ENCODE assay signal across 19 cellular contexts in the genomic region with DNA sequence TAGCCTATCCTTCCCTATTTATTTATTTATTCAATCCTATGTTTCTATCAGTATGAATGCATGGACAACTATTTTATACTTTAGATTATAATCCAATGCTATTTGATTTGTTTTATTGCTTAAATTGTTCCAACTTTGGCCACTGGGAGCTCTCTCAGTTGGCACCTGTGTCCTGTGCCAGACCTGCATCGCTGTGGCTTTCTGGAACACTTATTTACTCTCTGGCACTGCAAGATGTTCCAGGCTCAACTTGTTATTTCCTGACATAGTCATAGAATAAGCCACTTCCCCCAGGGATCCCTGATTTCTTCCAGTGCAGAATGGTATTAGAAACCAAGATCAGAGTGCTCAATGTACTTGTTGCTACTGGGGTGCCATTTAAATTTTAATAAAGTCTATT. TPM values are rescaled to one million over a fixed set of nuclear protein-coding genes. Genes with fewer than 3 reads are reported as not detected.
A peak's percentile ranks its signal among the peaks of the same experiment; 100 is the strongest.
DNase-seq lines count a peak whose midpoint lies in the region; ATAC-seq and TF ChIP-seq lines count a peak whose summit lies in the region.
"Had no signal": no experiment of that assay in that cellular context is flagged by ENCODE, and none has a peak within 500 bp of the region (broad histone marks: within the 10 kb centered on the region; RNA-seq: fewer than 3 reads in every experiment).

No MANE protein-coding gene starts in this region.

- H3F3A ChIP-seq in PC-3 (ENCODE audit: low read length, unreplicated experiment), result no peaks in the 10 kb centered on the region

- no peak overlapping the region for H3K4ac ChIP-seq in H9 (ENCODE audit: low read depth, low read length)

- no peak for TF ChIP-seq POLR2A in esophagus muscularis mucosa (IDR thresholded peaks at IDR 0.05; ENCODE audit: low read depth)

- no peak overlapping the region for H2BK5ac ChIP-seq in H9 (ENCODE audit: insufficient read length, low read length)

- no peaks in the 10 kb centered on the region for H3K23me2 ChIP-seq in H9 (ENCODE audit: insufficient read length, low read depth, low read length, poor library complexity, severe bottlenecking)

- H4K8ac ChIP-seq in H9 (replicated peaks; ENCODE audit: insufficient read length, low read depth, low read length), result no peak overlapping the region

- no peaks in the 10 kb centered on the region for H3K36me3 ChIP-seq in DND-41 (ENCODE audit: insufficient read depth, low read length)
- H3K36me3 ChIP-seq in PC-3 (ENCODE audit: low read depth, low read length), result no peaks in the 10 kb centered on the region
- no peaks in the 10 kb centered on the region for H3K36me3 ChIP-seq in esophagus muscularis mucosa

- H3K9ac ChIP-seq in DND-41 (ENCODE audit: low read depth, low read length) (no peak overlapping the region), H9 (ENCODE audit: extremely low read depth, insufficient read length, low read length) (no peak overlapping the region), PC-3 (ENCODE audit: low read length) (no peak overlapping the region)

- no peak overlapping the region for H3K56ac ChIP-seq in H9 (ENCODE audit: insufficient read length, low read depth, low read length)

- no peak overlapping the region for H2BK15ac ChIP-seq in H9 (ENCODE audit: low read depth, low read length)

- H3K79me2 ChIP-seq in DND-41 (ENCODE audit: insufficient read depth, low read length) (no peaks in the 10 kb centered on the region), H9 (ENCODE audit: insufficient read depth, low read length) (no peaks in the 10 kb centered on the region), PC-3 (ENCODE audit: low read length) (no peaks in the 10 kb centered on the region)

- H3K79me1 ChIP-seq in H9 (ENCODE audit: insufficient read depth, low read depth, low read length, poor library complexity, severe bottlenecking), result no peaks in the 10 kb centered on the region

- H2AK5ac ChIP-seq in H9 (ENCODE audit: insufficient read length, low read length), result no peak overlapping the region

- H3K27me3 Mint-ChIP-seq in H9 (ENCODE audit: low read depth), result no peaks in the 10 kb centered on the region; the same call in 1 of the 2 replicates
- H3K27me3 Mint-ChIP-seq: IgD-negative memory B cell had no signal

- no peak overlapping the region for H2BK120ac ChIP-seq in H9 (ENCODE audit: low read depth, low read length, poor library complexity, severe bottlenecking)

- H4K5ac ChIP-seq in H9 (ENCODE audit: insufficient read length, low read depth, low read length), result no peak overlapping the region

- POLR2A ChIA-PET in PC-3 (lab: Charles Lee; ENCODE audit: unreplicated experiment), result no interaction called here

- TF ChIP-seq CTCF in DND-41 (IDR thresholded peaks at IDR 0.05; ENCODE audit: borderline replicate concordance, extremely low read depth, low read length, poor library complexity, severe bottlenecking), result peak; percentile 10
- peak; percentile 32; the same call in 1 of the 3 replicates for TF ChIP-seq CTCF in H9 (conservative IDR thresholded peaks at IDR 0.05)
- TF ChIP-seq CTCF in PC-3 (conservative IDR thresholded peaks at IDR 0.05; ENCODE audit: low read depth, low read length), result peak; percentile 38
- no peak for TF ChIP-seq CTCF in esophagus muscularis mucosa (IDR thresholded peaks at IDR 0.05)

- H3K4me1 ChIP-seq in DND-41 (ENCODE audit: insufficient read depth, low read length) (no peaks in the 10 kb centered on the region), H9 (ENCODE audit: insufficient read depth, low read length) (no peaks in the 10 kb centered on the region), PC-3 (ENCODE audit: insufficient read depth, low read length) (no peaks in the 10 kb centered on the region), esophagus muscularis mucosa (no peaks in the 10 kb centered on the region)

- no peak overlapping the region for H3K18ac ChIP-seq in H9 (ENCODE audit: insufficient read length, low read depth, low read length)

- H3K14ac ChIP-seq in H9 (ENCODE audit: insufficient read depth, low read length), result no peak overlapping the region

- H3K4me3 Mint-ChIP-seq in H9, result no peak overlapping the region
- H3K4me3 Mint-ChIP-seq: CD14-positive monocyte, IgD-negative memory B cell, T-helper 17 cell had no signal

- intact Hi-C loops in PC-3 (cut with micrococcal nuclease) (no loop called here), esophagus muscularis mucosa (cut with DNase I) (no loop called here)

- no peak for TF ChIP-seq EP300 in esophagus muscularis mucosa (IDR thresholded peaks at IDR 0.05)

- no peak overlapping the region for H3K23ac ChIP-seq in H9 (ENCODE audit: insufficient read length, low read depth, low read length)

- no peak overlapping the region for H3K27ac Mint-ChIP-seq in H9
- H3K27ac Mint-ChIP-seq: CD14-positive monocyte, IgD-negative memory B cell, T-helper 17 cell had no signal

- H3K36me3 Mint-ChIP-seq in H9 (ENCODE audit: insufficient read depth in 1 of 3, low read depth in 3 of 3), result no peaks in the 10 kb centered on the region
- H3K36me3 Mint-ChIP-seq: CD14-positive monocyte had no signal

- 0 out of 4 replicates have a peak, but pooled peaks cover 0 to 3% of the 10 kb centered on the region in 2 experiments for H3K4me1 Mint-ChIP-seq in H9
- H3K4me1 Mint-ChIP-seq: CD14-positive monocyte, IgD-negative memory B cell, T-helper 17 cell had no signal

- H2BK12ac ChIP-seq in H9 (ENCODE audit: insufficient read length, low read depth, low read length), result no peak overlapping the region

- H3K9me3 Mint-ChIP-seq in H9, result no peaks in the 10 kb centered on the region

- H3K27ac ChIP-seq in DND-41 (ENCODE audit: low read length) (no peak overlapping the region), H9 (ENCODE audit: insufficient read length, low read depth, low read length) (no peak overlapping the region), PC-3 (ENCODE audit: low read length) (no peak overlapping the region), esophagus muscularis mucosa (replicated peaks in 1 of 4) (no peak overlapping the region)

- H4K91ac ChIP-seq in H9 (ENCODE audit: insufficient read length, low read depth, low read length), result no peak overlapping the region

- no peak overlapping the region for H2BK20ac ChIP-seq in H9 (ENCODE audit: low read depth, low read length, poor library complexity, severe bottlenecking)

- no peak overlapping the region for H3K4me2 ChIP-seq in DND-41 (ENCODE audit: insufficient read depth, low read length)
- H3K4me2 ChIP-seq in H9 (ENCODE audit: insufficient read depth, insufficient read length, low read length), result no peak overlapping the region
- no peak overlapping the region for H3K4me2 ChIP-seq in PC-3 (ENCODE audit: low read length)

- H2AFZ ChIP-seq in DND-41 (ENCODE audit: low read depth, low read length) (no peak overlapping the region), H9 (ENCODE audit: low read length) (no peak overlapping the region), PC-3 (ENCODE audit: low read length) (no peak overlapping the region)

- CTCF ChIA-PET in PC-3 (lab: Charles Lee), result interaction anchor here (0.6 to 0.7 kb wide), 2 partner anchors 36 to 96 kb away, joined by 3 read pairs; no protein-coding TSS in a partner anchor

- H3K9me3 ChIP-seq in DND-41 (ENCODE audit: insufficient read depth, low read length, severe bottlenecking) (no peaks in the 10 kb centered on the region), H9 (ENCODE audit: control insufficient read depth, low read depth, low read length) (no peaks in the 10 kb centered on the region), PC-3 (ENCODE audit: low read length) (no peaks in the 10 kb centered on the region), esophagus muscularis mucosa (no peaks in the 10 kb centered on the region)

- H3K27me3 ChIP-seq in DND-41 (ENCODE audit: insufficient read depth, low read length, poor library complexity) (no peaks in the 10 kb centered on the region), H9 (ENCODE audit: insufficient read depth, low read length) (no peaks in the 10 kb centered on the region), PC-3 (ENCODE audit: low read length) (peaks cover 57% of the 10 kb centered on the region), esophagus muscularis mucosa (no peaks in the 10 kb centered on the region)

- no CpG with 5 or more reads among the region's 1 CpG for WGBS in H9 (ENCODE audit: extremely low coverage, insufficient read length, low lambda C conversion rate)
- WGBS in esophagus muscularis mucosa, result 85% methylated on average over 1 of the region's 1 CpG

- no peaks in the 10 kb centered on the region for H3K9me2 ChIP-seq in PC-3 (replicated peaks; ENCODE audit: low read length)

- H3T11ph ChIP-seq in H9 (ENCODE audit: low read length), result no peak overlapping the region

- H3K4me3 ChIP-seq in DND-41 (ENCODE audit: low read depth in 1 of 2, low read length in 2 of 2) (no peak overlapping the region), PC-3 (ENCODE audit: low read length) (no peak overlapping the region), esophagus muscularis mucosa (no peak overlapping the region)

- ATAC-seq in DND-41 (ENCODE audit: insufficient read depth, low read depth) (0 out of 3 replicates have a peak, but pooled peaks have one; percentile 35), PC-3 (peak; percentile 56; the same call in 1 of the 2 replicates), HG03460 (IDR thresholded peaks at IDR 0.05; ENCODE audit: unreplicated experiment) (no peak)
- ATAC-seq: SK-N-SH treated with all-trans-retinoic acid at 6 μM for 48 hours, T-helper 17 cell had no signal

- DNase-seq in DND-41, result no peak
- DNase-seq in H9, result no peak
- peak; percentile 10 for DNase-seq in PC-3
- peak; percentile 55 for DNase-seq in esophagus muscularis mucosa (ENCODE audit: extremely low spot score)
- DNase-seq in NCI-H446 treated with DMSO at 0.1 percent for 48 hours (lab: John Stamatoyannopoulos, UW), result no peak
- no peak for DNase-seq in hypothalamus (lab: John Stamatoyannopoulos, UW)
- DNase-seq: COR-L47, GDM1, Kasumi-1, NCI-H187, NCI-H2171 treated with DMSO at 0.1 percent for 48 hours, NCI-H510A, NCI-H82, SHP77 treated with DMSO at 0.1 percent for 48 hours, T-helper 17 cell had no signal

- H4K20me1 ChIP-seq in DND-41 (ENCODE audit: insufficient read depth, low read length) (no peaks in the 10 kb centered on the region), H9 (ENCODE audit: control insufficient read depth, insufficient read depth, insufficient read length) (no peaks in the 10 kb centered on the region), PC-3 (ENCODE audit: low read length) (no peaks in the 10 kb centered on the region)

- BruUV-seq in PC-3 (replicated peaks; lab: Mats Ljungman, UMichigan), result no TSS peak

RNA-seq across cellular contexts. Expression of a gene that starts 5.8 kb away (rescaled TPM):
- not detected in 2 replicates for total RNA-seq in H9 (2021)
- not detected in 2 replicates for total RNA-seq in PC-3 (2014; rRNA removed)
- total RNA-seq in esophagus muscularis mucosa, result under 1 TPM in 1 of 4 donors, not detected in 3; 0.17 TPM
- total RNA-seq: T-helper 17 cell had no signal

Comparison
In these comparisons a context has a peak if more than half of its experiments do, and no peak if none do; other contexts are left out.
1. DNase-seq: peak in PC-3 (single experiment) and esophagus muscularis mucosa (single experiment); none in DND-41 (single experiment), H9 (single experiment), NCI-H446 treated with DMSO at 0.1 percent for 48 hours (single experiment) and hypothalamus (0 of 51).
2. CTCF ChIP-seq: peak in DND-41 (single experiment), H9 (single experiment) and PC-3 (single experiment); none in esophagus muscularis mucosa (0 of 3).